8 cellular contexts compared by ENCODE assay signal in the genomic region with DNA sequence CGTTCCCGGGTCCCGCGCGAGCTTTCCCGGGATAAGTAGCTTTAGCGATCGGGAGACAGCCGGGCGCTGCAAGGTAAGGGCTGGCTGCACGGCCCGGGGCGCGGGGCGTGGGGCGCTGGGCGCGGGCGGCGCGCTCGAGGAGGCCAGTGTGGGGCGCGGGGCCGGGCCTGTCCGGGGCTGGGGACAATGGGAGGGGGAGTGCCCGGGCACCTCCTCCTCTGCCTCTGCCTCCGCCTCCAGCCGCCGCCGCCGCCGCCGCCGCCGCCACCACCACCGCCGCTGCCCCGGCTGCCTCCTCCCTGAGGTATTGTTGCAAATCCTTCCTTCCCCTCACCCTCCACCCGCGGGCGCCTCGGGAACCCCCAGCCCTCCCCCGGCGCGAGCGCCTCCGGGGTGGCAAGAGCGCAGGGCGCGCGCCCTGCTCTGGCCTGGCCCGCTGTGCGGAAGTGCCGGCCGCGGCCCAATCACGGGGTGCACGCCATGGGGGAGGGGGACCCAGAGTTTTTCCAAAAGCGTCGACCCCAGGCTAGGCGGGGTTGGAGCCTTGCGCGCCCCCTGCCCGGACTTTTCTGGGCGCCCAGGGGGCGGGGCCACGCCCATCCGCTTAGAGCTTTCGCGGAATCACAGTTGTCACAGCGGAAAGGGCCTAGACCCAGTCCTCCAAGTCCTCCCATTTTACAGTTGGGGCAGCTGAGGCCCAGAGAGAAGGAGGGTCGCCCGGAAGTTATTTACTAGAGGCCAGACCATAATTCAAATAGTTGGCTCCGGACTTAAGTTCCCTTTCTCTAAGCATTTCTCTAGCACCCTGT. TPM values are rescaled to one million over a fixed set of nuclear protein-coding genes. Genes with fewer than 3 reads are reported as not detected.
DNase-seq lines count a peak whose midpoint lies in the region; ATAC-seq, FAIRE-seq and TF ChIP-seq lines count a peak whose summit lies in the region.

A gene with protein sequence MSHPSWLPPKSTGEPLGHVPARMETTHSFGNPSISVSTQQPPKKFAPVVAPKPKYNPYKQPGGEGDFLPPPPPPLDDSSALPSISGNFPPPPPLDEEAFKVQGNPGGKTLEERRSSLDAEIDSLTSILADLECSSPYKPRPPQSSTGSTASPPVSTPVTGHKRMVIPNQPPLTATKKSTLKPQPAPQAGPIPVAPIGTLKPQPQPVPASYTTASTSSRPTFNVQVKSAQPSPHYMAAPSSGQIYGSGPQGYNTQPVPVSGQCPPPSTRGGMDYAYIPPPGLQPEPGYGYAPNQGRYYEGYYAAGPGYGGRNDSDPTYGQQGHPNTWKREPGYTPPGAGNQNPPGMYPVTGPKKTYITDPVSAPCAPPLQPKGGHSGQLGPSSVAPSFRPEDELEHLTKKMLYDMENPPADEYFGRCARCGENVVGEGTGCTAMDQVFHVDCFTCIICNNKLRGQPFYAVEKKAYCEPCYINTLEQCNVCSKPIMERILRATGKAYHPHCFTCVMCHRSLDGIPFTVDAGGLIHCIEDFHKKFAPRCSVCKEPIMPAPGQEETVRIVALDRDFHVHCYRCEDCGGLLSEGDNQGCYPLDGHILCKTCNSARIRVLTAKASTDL (plus strand): TSS at position 209 of the 809 bp plus-strand sequence. CDS start 251,964 bp downstream, outside the sequence.

- H3K27ac ChIP-seq in spleen: peak within 1 kb of the TSS; percentile 85 to 98 (median 94)

- peaks cover 57% of the 10 kb centered on the region for H3K4me1 Mint-ChIP-seq in WTC11
- peaks cover 53 to 66% of the 10 kb centered on the region in 2 donors for H3K4me1 Mint-ChIP-seq in immature natural killer cell

- H3K27me3 ChIP-seq in bronchial epithelial cell (ENCODE audit: control insufficient read depth, insufficient read depth, low read length) (no peaks in the 10 kb centered on the region), spleen (replicated peaks in 1 of 7) (no peaks in the 10 kb centered on the region)

- peak; percentile 76 for ATAC-seq in WTC11

- peaks cover 5% of the 10 kb centered on the region for H3K27me3 Mint-ChIP-seq in WTC11 (ENCODE audit: low read depth)
- peaks cover 6 to 14% (median 8%) of the 10 kb centered on the region in 3 donors for H3K27me3 Mint-ChIP-seq in immature natural killer cell (ENCODE audit: low read depth in 3 of 3)

- 0 to 1% (median 1%) methylated on average over 30 to 75 of the region's 75 CpGs for WGBS in spleen, 5 donors

- DNase-seq in GF-D8 (lab: John Stamatoyannopoulos, UW) (peak; percentile 34), GOT3 (lab: John Stamatoyannopoulos, UW) (peak; percentile 73), M059J (ENCODE audit: low read depth) (peak; percentile 91), WTC11 (ENCODE audit: low spot score) (peak; percentile 75), bronchial epithelial cell (ENCODE audit: low read depth) (peak; percentile 11), immature natural killer cell (peak; percentile 88 to 91 (median 88)), spleen (peak; percentile 98), NCI-H1092 treated with DMSO at 0.1 percent for 48 hours (lab: John Stamatoyannopoulos, UW) (no peak)

- H3K4me1 ChIP-seq in spleen: peaks cover 20 to 66% (median 49%) of the 10 kb centered on the region in 6 donors

- H3K9me3 Mint-ChIP-seq in WTC11 (no peaks in the 10 kb centered on the region), immature natural killer cell (no peaks in the 10 kb centered on the region)

- TF ChIP-seq CTCF in WTC11 (IDR thresholded peaks at IDR 0.05) (no peak), bronchial epithelial cell (IDR thresholded peaks at IDR 0.05; ENCODE audit: insufficient read depth, low read length, severe bottlenecking) (no peak), spleen (IDR thresholded peaks at IDR 0.05 in 8 of 11, conservative IDR thresholded peaks at IDR 0.05 in 3 of 11) (peak in 4 of 11 experiments; percentile 18 to 42 (median 24))

- H3K36me3 ChIP-seq in bronchial epithelial cell (ENCODE audit: control insufficient read depth, insufficient read depth, low read length): no peaks in the 10 kb centered on the region
- no peaks in the 10 kb centered on the region for H3K36me3 ChIP-seq in spleen

- CTCF ChIA-PET in WTC11 (lab: Charles Lee): interaction anchor here (0.6 to 4.3 kb wide), 5 partner anchors 404 to 415 kb away, joined by 3 to 38 read pairs (median 4); a partner anchor contains a TSS

- no peaks in the 10 kb centered on the region for H3K9me3 ChIP-seq in spleen

- POLR2A ChIA-PET in WTC11 (lab: Charles Lee): interaction anchor here (0.6 to 3.6 kb wide), 11 partner anchors 14 to 794 kb away, joined by 3 to 31 read pairs (median 3); a partner anchor contains a TSS

- no peak for FAIRE-seq in bronchial epithelial cell (lab: Jason Lieb, UNC)

- peak within 1 kb of the TSS; percentile 97 for H3K4me3 Mint-ChIP-seq in WTC11
- H3K4me3 Mint-ChIP-seq in immature natural killer cell: peak within 1 kb of the TSS; percentile 91 to 94 (median 93)

- H3K4me3 ChIP-seq in bronchial epithelial cell (ENCODE audit: low read depth, low read length): peak within 1 kb of the TSS; percentile 70
- H3K4me3 ChIP-seq in spleen: peak within 1 kb of the TSS; percentile 74 to 96 (median 83)

- H3K36me3 Mint-ChIP-seq in WTC11 (no peaks in the 10 kb centered on the region), immature natural killer cell (no peaks in the 10 kb centered on the region)

- H3K27ac Mint-ChIP-seq in WTC11: peak within 1 kb of the TSS; percentile 99
- peak within 1 kb of the TSS; percentile 88 to 96 (median 93) for H3K27ac Mint-ChIP-seq in immature natural killer cell

- intact Hi-C loops in spleen (cut with DNase I; ENCODE audit: low total_unique reads): loop anchor here (10.0 kb wide), 1 partner anchor 409 kb away; a partner anchor contains a TSS

- peak in 1 of 3 donors; percentile 3 for TF ChIP-seq POLR2A in spleen (IDR thresholded peaks at IDR 0.05)

TF ChIP-seq in WTC11, 78 proteins besides CTCF, POLR2A, EP300 and RAD21 (continues in another document):
- TF ChIP-seq, protein P1, sequence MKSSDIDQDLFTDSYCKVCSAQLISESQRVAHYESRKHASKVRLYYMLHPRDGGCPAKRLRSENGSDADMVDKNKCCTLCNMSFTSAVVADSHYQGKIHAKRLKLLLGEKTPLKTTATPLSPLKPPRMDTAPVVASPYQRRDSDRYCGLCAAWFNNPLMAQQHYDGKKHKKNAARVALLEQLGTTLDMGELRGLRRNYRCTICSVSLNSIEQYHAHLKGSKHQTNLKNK (CRISPR knock-in tag; IDR thresholded peaks at IDR 0.05): no peak
- TF ChIP-seq, protein P2, sequence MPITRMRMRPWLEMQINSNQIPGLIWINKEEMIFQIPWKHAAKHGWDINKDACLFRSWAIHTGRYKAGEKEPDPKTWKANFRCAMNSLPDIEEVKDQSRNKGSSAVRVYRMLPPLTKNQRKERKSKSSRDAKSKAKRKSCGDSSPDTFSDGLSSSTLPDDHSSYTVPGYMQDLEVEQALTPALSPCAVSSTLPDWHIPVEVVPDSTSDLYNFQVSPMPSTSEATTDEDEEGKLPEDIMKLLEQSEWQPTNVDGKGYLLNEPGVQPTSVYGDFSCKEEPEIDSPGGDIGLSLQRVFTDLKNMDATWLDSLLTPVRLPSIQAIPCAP (CRISPR knock-in tag; IDR thresholded peaks at IDR 0.05): no peak
- TF ChIP-seq ZNF416 (CRISPR knock-in tag; IDR thresholded peaks at IDR 0.05): peak; percentile 47; the same call in 1 of the 2 replicates
- TF ChIP-seq GTF2I (CRISPR knock-in tag; conservative IDR thresholded peaks at IDR 0.05): peak; percentile 93
- TF ChIP-seq, protein P3, sequence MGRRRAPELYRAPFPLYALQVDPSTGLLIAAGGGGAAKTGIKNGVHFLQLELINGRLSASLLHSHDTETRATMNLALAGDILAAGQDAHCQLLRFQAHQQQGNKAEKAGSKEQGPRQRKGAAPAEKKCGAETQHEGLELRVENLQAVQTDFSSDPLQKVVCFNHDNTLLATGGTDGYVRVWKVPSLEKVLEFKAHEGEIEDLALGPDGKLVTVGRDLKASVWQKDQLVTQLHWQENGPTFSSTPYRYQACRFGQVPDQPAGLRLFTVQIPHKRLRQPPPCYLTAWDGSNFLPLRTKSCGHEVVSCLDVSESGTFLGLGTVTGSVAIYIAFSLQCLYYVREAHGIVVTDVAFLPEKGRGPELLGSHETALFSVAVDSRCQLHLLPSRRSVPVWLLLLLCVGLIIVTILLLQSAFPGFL (CRISPR knock-in tag; IDR thresholded peaks at IDR 0.05; ENCODE audit: borderline replicate concordance): no peak
- peak; percentile 48; the same call in 1 of the 2 replicates for TF ChIP-seq CREM (CRISPR knock-in tag; IDR thresholded peaks at IDR 0.05)
- TF ChIP-seq, protein P4, sequence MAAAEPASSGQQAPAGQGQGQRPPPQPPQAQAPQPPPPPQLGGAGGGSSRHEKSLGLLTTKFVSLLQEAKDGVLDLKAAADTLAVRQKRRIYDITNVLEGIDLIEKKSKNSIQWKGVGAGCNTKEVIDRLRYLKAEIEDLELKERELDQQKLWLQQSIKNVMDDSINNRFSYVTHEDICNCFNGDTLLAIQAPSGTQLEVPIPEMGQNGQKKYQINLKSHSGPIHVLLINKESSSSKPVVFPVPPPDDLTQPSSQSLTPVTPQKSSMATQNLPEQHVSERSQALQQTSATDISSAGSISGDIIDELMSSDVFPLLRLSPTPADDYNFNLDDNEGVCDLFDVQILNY (CRISPR knock-in tag; IDR thresholded peaks at IDR 0.05): peak; percentile 57
- peak; percentile 47; the same call in 1 of the 2 replicates for TF ChIP-seq SP1 (CRISPR knock-in tag; conservative IDR thresholded peaks at IDR 0.05)
- TF ChIP-seq, protein P5, sequence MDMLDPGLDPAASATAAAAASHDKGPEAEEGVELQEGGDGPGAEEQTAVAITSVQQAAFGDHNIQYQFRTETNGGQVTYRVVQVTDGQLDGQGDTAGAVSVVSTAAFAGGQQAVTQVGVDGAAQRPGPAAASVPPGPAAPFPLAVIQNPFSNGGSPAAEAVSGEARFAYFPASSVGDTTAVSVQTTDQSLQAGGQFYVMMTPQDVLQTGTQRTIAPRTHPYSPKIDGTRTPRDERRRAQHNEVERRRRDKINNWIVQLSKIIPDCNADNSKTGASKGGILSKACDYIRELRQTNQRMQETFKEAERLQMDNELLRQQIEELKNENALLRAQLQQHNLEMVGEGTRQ (CRISPR knock-in tag; IDR thresholded peaks at IDR 0.05): 0 out of 2 replicates have a peak, but pooled peaks have one; percentile 17

RNA-seq across cellular contexts. Expression of the gene that starts here (rescaled TPM):
- total RNA-seq in M059J (2014; rRNA removed; shearing (Covaris generic)): 23.2 and 32.6 TPM in 2 replicates
- total RNA-seq in WTC11 (2021): 49.2 to 55.6 TPM (median 49.6 TPM) in 3 replicates
- 14.2 and 19.5 TPM in 2 replicates for total RNA-seq in bronchial epithelial cell
- 10 to 100 TPM in 2 of 3 donors, 1 to 10 TPM in 1; 6.5 to 33.5 (median 11.3) TPM for polyA plus RNA-seq in immature natural killer cell
- 100 to 1,000 TPM; 109 to 270 (median 176) TPM for total RNA-seq in spleen
- 1 to 10 TPM; 2.4 to 5.6 (median 3.5) TPM for polyA plus RNA-seq in spleen
